In the genomic region with DNA sequence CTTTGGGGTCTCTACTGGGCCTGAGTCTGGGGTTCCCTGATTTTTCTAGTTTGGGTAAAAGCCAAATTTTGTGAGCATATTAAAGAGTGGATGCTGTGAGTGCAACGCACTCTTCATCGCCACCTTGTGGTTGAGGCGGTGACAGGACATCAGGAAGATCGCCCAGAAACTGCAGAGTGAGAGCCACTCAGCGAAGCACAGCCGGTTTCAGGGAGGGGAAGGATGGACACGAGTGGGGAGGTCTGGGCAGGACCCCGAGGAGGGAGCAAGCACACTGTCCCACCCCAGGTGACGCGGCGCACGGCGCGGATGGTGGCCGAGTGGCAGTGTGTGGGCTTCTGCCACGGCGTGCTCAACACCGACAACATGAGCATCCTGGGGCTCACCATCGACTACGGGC, we compare ENCODE assay signal across 8 cellular contexts. TPM values are rescaled to one million over a fixed set of nuclear protein-coding genes. Genes with fewer than 3 reads are reported as not detected.
DNase-seq lines count a peak whose midpoint lies in the region; ATAC-seq, FAIRE-seq and TF ChIP-seq lines count a peak whose summit lies in the region.

No MANE protein-coding gene starts in this region.

- no peaks in the 10 kb centered on the region for H4K20me1 ChIP-seq in PC-3 (ENCODE audit: low read length)

- no peaks in the 10 kb centered on the region for H3K27me3 Mint-ChIP-seq in progenitor cell of endocrine pancreas

- CTCF ChIA-PET in PC-3 (lab: Charles Lee), result no interaction called here

- H3K27ac Mint-ChIP-seq in progenitor cell of endocrine pancreas, result peak overlapping the region; percentile 67

- BruUV-seq in PC-3 (replicated peaks; lab: Mats Ljungman, UMichigan), result no TSS peak

- H2AFZ ChIP-seq in PC-3 (ENCODE audit: low read length), result no peak overlapping the region

- H3K79me2 ChIP-seq in PC-3 (ENCODE audit: low read length), result no peaks in the 10 kb centered on the region

- H3K4me1 Mint-ChIP-seq in progenitor cell of endocrine pancreas (ENCODE audit: low read depth), result no peaks in the 10 kb centered on the region

- H3K9me3 ChIP-seq in PC-3 (ENCODE audit: low read length), result no peaks in the 10 kb centered on the region

- intact Hi-C loops in PC-3 (cut with micrococcal nuclease), result no loop called here

- no peaks in the 10 kb centered on the region for H3F3A ChIP-seq in PC-3 (ENCODE audit: low read length, unreplicated experiment)

- H3K4me1 ChIP-seq in PC-3 (ENCODE audit: insufficient read depth, low read length), result no peaks in the 10 kb centered on the region

- FAIRE-seq in GM18507 (lab: Jason Lieb, UNC), result peak; percentile 78
- no peak for FAIRE-seq in frontal cortex (lab: Jason Lieb, UNC)

- ATAC-seq in PC-3, result peak; percentile 64
- ATAC-seq in HG02852 (IDR thresholded peaks at IDR 0.05; ENCODE audit: unreplicated experiment), result no peak
- ATAC-seq in HG03039 (IDR thresholded peaks at IDR 0.05; ENCODE audit: unreplicated experiment), result no peak

- H3K27ac ChIP-seq in PC-3 (ENCODE audit: low read length), result no peak overlapping the region

- DNase-seq in AG09319 (ENCODE audit: extremely low read depth, low read depth) (peak; percentile 28), GM18507 (ENCODE audit: extremely low spot score, insufficient read length, low read depth) (peak; percentile 69), PC-3 (peak; percentile 66), frontal cortex (ENCODE audit: low spot score in 2 of 2) (peak; percentile 75 to 85), progenitor cell of endocrine pancreas (ENCODE audit: low spot score, unreplicated experiment) (no peak)
- DNase-seq in activated effector memory CD4-positive, alpha-beta T cell treated with Interleukin-2 at 50 U/mL for 16 hours, result peak; percentile 47

- H3K4me3 Mint-ChIP-seq in progenitor cell of endocrine pancreas (ENCODE audit: low read depth), result no peak overlapping the region

- no peaks in the 10 kb centered on the region for H3K27me3 ChIP-seq in PC-3 (ENCODE audit: low read length)

- no peaks in the 10 kb centered on the region for H3K9me3 Mint-ChIP-seq in progenitor cell of endocrine pancreas (ENCODE audit: low read depth)

- no peak overlapping the region for H3K4me3 ChIP-seq in PC-3 (ENCODE audit: low read length)

- POLR2A ChIA-PET in PC-3 (lab: Charles Lee; ENCODE audit: unreplicated experiment), result no interaction called here

- TF ChIP-seq CTCF in AG09319 (IDR thresholded peaks at IDR 0.05; ENCODE audit: low read depth, low read length) (peak; percentile 91), PC-3 (conservative IDR thresholded peaks at IDR 0.05; ENCODE audit: low read depth, low read length) (peak; percentile 78), progenitor cell of endocrine pancreas (IDR thresholded peaks at IDR 0.05; ENCODE audit: unreplicated experiment) (peak; percentile 82)

- peaks cover 29% of the 10 kb centered on the region for H3K36me3 Mint-ChIP-seq in progenitor cell of endocrine pancreas (ENCODE audit: insufficient read depth)

- no peak overlapping the region for H3K4me2 ChIP-seq in PC-3 (ENCODE audit: low read length)

- H3K9ac ChIP-seq in PC-3 (ENCODE audit: low read length), result no peak overlapping the region

- no peaks in the 10 kb centered on the region for H3K9me2 ChIP-seq in PC-3 (replicated peaks; ENCODE audit: low read length)

- peaks cover 2% of the 10 kb centered on the region; the same call in 1 of the 2 replicates for H3K36me3 ChIP-seq in PC-3 (ENCODE audit: low read depth, low read length)

RNA-seq across cellular contexts. Expression of a gene that starts 9.1 kb away (rescaled TPM):
- total RNA-seq in PC-3 (2014; rRNA removed) (32.8 and 37.4 TPM in 2 replicates), frontal cortex (6.1 TPM), progenitor cell of endocrine pancreas (24.3 and 24.7 TPM in 2 replicates)

RNA-seq across cellular contexts. Expression of a gene that starts 24.2 kb away (rescaled TPM):
- 53.4 and 59.8 TPM in 2 replicates for total RNA-seq in PC-3 (2014; rRNA removed)
- total RNA-seq in frontal cortex, result 4.9 TPM
- 39.4 and 42.1 TPM in 2 replicates for total RNA-seq in progenitor cell of endocrine pancreas

RNA-seq across cellular contexts. Expression of a gene that starts 34.9 kb away (rescaled TPM):
- total RNA-seq in PC-3 (2014; rRNA removed) (32.1 and 39.5 TPM in 2 replicates), frontal cortex (29.3 TPM), progenitor cell of endocrine pancreas (62.0 and 70.9 TPM in 2 replicates)

RNA-seq across cellular contexts. Expression of a gene that starts 39.4 kb away (rescaled TPM):
- total RNA-seq in PC-3 (2014; rRNA removed), result 9.4 and 11.9 TPM in 2 replicates
- 2.0 TPM for total RNA-seq in frontal cortex
- 6.2 and 6.3 TPM in 2 replicates for total RNA-seq in progenitor cell of endocrine pancreas

RNA-seq across cellular contexts. Expression of a gene that starts 41.2 kb away (rescaled TPM):
- 25.8 and 34.5 TPM in 2 replicates for total RNA-seq in PC-3 (2014; rRNA removed)
- 16.7 TPM for total RNA-seq in frontal cortex
- 73.8 and 81.5 TPM in 2 replicates for total RNA-seq in progenitor cell of endocrine pancreas
